In genomic region chrX:155216179-155216939, GRCh38 we compare ENCODE assay signal across 8 cellular contexts. TPM values are rescaled to one million over a fixed set of nuclear protein-coding genes. Genes with fewer than 3 reads are reported as not detected.
A peak's percentile ranks its signal among the peaks of the same experiment; 100 is the strongest.
DNase-seq lines count a peak whose midpoint lies in the region; ATAC-seq and TF ChIP-seq lines count a peak whose summit lies in the region.

TSS of gene VBP1 (plus strand) at chrX:155216460. CDS start at chrX:155216483, 23 bp downstream.

- H3K4me3 Mint-ChIP-seq in T-helper 2 cell treated with Interferon-gamma antibody and Interleukin-4, amounts not matched to agents 5 μg/mL and 100 μg/mL, for 36 hours, result peak within 1 kb of the TSS; percentile 98

- H3K4me1 Mint-ChIP-seq in T-helper 2 cell treated with Interferon-gamma antibody and Interleukin-4, amounts not matched to agents 5 μg/mL and 100 μg/mL, for 36 hours (ENCODE audit: low read depth), result peaks cover 21% of the 10 kb centered on the region

- peaks cover 0 to 4% of the 10 kb centered on the region in 2 donors for H3K36me3 ChIP-seq in ascending aorta
- no peaks in the 10 kb centered on the region for H3K36me3 ChIP-seq in uterus

- H3K4me1 ChIP-seq in ascending aorta (peaks cover 0 to 3% of the 10 kb centered on the region in 2 donors), right cardiac atrium (ENCODE audit: control insufficient read depth, insufficient read depth, low read length) (no peaks in the 10 kb centered on the region), uterus (peaks cover 0 to 3% of the 10 kb centered on the region in 2 donors)

- DNase-seq in NCI-H187 treated with DMSO at 0.1 percent for 48 hours (lab: John Stamatoyannopoulos, UW), result peak; percentile 93
- DNase-seq in T-helper 2 cell treated with Interferon-gamma antibody and Interleukin-4, amounts not matched to agents 5 μg/mL and 100 μg/mL, for 36 hours (ENCODE audit: low spot score), result peak; percentile 83
- peak; percentile 82 to 96 for DNase-seq in ascending aorta (ENCODE audit: low spot score in 2 of 2)
- DNase-seq in right cardiac atrium, result peak; percentile 93 to 96 (median 95)
- peak; percentile 87 for DNase-seq in pulmonary artery endothelial cell (ENCODE audit: low read depth, low spot score)
- peak; percentile 88 to 91 for DNase-seq in uterus

- intact Hi-C loops in ascending aorta (cut with DNase I) (loop anchor here (2.0 to 10.0 kb wide), 5 partner anchors 122 to 666 kb away; partner anchors contain the start of genes BRCC3, CMC4, MTCP1 and VAMP7), right cardiac atrium (cut with DNase I) (no loop called here), uterus (cut with DNase I; ENCODE audit: low total_unique reads) (no loop called here)

- under 1% methylated on average over 53 of the region's 53 CpGs for WGBS in right cardiac atrium

- peak within 1 kb of the TSS; percentile 72 to 87 for H3K4me3 ChIP-seq in ascending aorta
- H3K4me3 ChIP-seq in right cardiac atrium (ENCODE audit: low read length), result peak within 1 kb of the TSS; percentile 79
- peak within 1 kb of the TSS; percentile 64 to 86 for H3K4me3 ChIP-seq in uterus

- H3K27me3 ChIP-seq in ascending aorta (no peaks in the 10 kb centered on the region), right cardiac atrium (ENCODE audit: control insufficient read depth, insufficient read depth) (no peaks in the 10 kb centered on the region), uterus (no peaks in the 10 kb centered on the region)

- H3K9me3 Mint-ChIP-seq in T-helper 2 cell treated with Interferon-gamma antibody and Interleukin-4, amounts not matched to agents 5 μg/mL and 100 μg/mL, for 36 hours, result no peaks in the 10 kb centered on the region

- H3K9me3 ChIP-seq in ascending aorta (no peaks in the 10 kb centered on the region), right cardiac atrium (ENCODE audit: control insufficient read depth, low read length) (no peaks in the 10 kb centered on the region), uterus (no peaks in the 10 kb centered on the region)

- ATAC-seq in GM18499 (IDR thresholded peaks at IDR 0.05; ENCODE audit: insufficient read depth, unreplicated experiment), result peak; percentile 79
- peak; percentile 98 for ATAC-seq in HG02970 (IDR thresholded peaks at IDR 0.05; ENCODE audit: low FRiP score, unreplicated experiment)
- peak; percentile 99 to 100 for ATAC-seq in right cardiac atrium

- H3K36me3 Mint-ChIP-seq in T-helper 2 cell treated with Interferon-gamma antibody and Interleukin-4, amounts not matched to agents 5 μg/mL and 100 μg/mL, for 36 hours (ENCODE audit: low read depth), result peaks cover 7% of the 10 kb centered on the region

- H3K27ac Mint-ChIP-seq in T-helper 2 cell treated with Interferon-gamma antibody and Interleukin-4, amounts not matched to agents 5 μg/mL and 100 μg/mL, for 36 hours, result peak within 1 kb of the TSS; percentile 92

- peak; percentile 13 to 51 (median 32) for TF ChIP-seq CTCF in ascending aorta (IDR thresholded peaks at IDR 0.05)
- TF ChIP-seq CTCF in uterus (IDR thresholded peaks at IDR 0.05), result peak in 3 of 4 experiments; percentile 11 to 50 (median 18)

- TF ChIP-seq POLR2A in uterus (IDR thresholded peaks at IDR 0.05), result peak in 1 of 2 donors; percentile 32

- H3K27ac ChIP-seq in ascending aorta (peak within 1 kb of the TSS; percentile 90 to 92), right cardiac atrium (ENCODE audit: low read length) (peak within 1 kb of the TSS; percentile 98), uterus (peak within 1 kb of the TSS; percentile 88 to 93)

- H3K27me3 Mint-ChIP-seq in T-helper 2 cell treated with Interferon-gamma antibody and Interleukin-4, amounts not matched to agents 5 μg/mL and 100 μg/mL, for 36 hours (ENCODE audit: low read depth), result no peaks in the 10 kb centered on the region

RNA-seq across cellular contexts. Expression of gene VBP1, which starts in this region (rescaled TPM):
- 11.2 TPM for total RNA-seq in ascending aorta
- 10 to 100 TPM; 57.8 to 70.4 (median 65.6) TPM for total RNA-seq in right cardiac atrium
- 62.5 TPM for polyA plus RNA-seq in right cardiac atrium
- total RNA-seq in pulmonary artery endothelial cell, result 59.6 and 83.0 TPM in 2 replicates
- total RNA-seq in uterus, result 10 to 100 TPM; 27.4 to 83.6 (median 39.4) TPM

Comparison
In these comparisons a context has a peak if more than half of its experiments do, and no peak if none do; other contexts are left out.
1. Peak in every context shown above with its lines: DNase-seq, ATAC-seq, H3K4me3 ChIP-seq and H3K27ac ChIP-seq.